Comparison of ENCODE assay signal across 8 cellular contexts in genomic region chr7:107147464-107148214, GRCh38. TPM values are rescaled to one million over a fixed set of nuclear protein-coding genes. Genes with fewer than 3 reads are reported as not detected.
DNase-seq lines count a peak whose midpoint lies in the region; ATAC-seq and TF ChIP-seq lines count a peak whose summit lies in the region.

No MANE protein-coding gene starts in this region.

- no peak overlapping the region for H2AFZ ChIP-seq in trophoblast cell (ENCODE audit: insufficient read depth, low read length, poor library complexity)

- H3K27me3 Mint-ChIP-seq in activated CD4-positive, alpha-beta T cell treated with anti-CD3 and anti-CD28 coated beads, Interleukin-2, amount 10 ng/mL, durations not matched to agents 24 days and 14 days: peaks cover 5% of the 10 kb centered on the region

- H2BK5ac ChIP-seq in trophoblast cell (ENCODE audit: low read depth, low read length, poor library complexity): no peak overlapping the region

- H2BK120ac ChIP-seq in trophoblast cell (ENCODE audit: insufficient read depth, low read length, poor library complexity): no peak overlapping the region

- H3K4ac ChIP-seq in trophoblast cell (ENCODE audit: low read depth, low read length): no peak overlapping the region

- H3K36me3 ChIP-seq in HUES6 (ENCODE audit: control insufficient read depth, insufficient read depth, low read length): no peaks in the 10 kb centered on the region
- no peaks in the 10 kb centered on the region for H3K36me3 ChIP-seq in trophoblast cell (ENCODE audit: control insufficient read depth in 1 of 2, insufficient read depth in 2 of 2, low read length in 2 of 2)

- no peak overlapping the region for H3K18ac ChIP-seq in trophoblast cell (ENCODE audit: low read length)

- H3K27ac ChIP-seq in HUES6 (ENCODE audit: low read depth, low read length) (no peak overlapping the region), trophoblast cell (ENCODE audit: low read depth, low read length) (no peak overlapping the region)

- H4K91ac ChIP-seq in trophoblast cell (ENCODE audit: low read depth, low read length): no peak overlapping the region

- H4K8ac ChIP-seq in trophoblast cell (ENCODE audit: low read depth, low read length): no peak overlapping the region

- H3K27me3 ChIP-seq in HUES6 (ENCODE audit: control insufficient read depth, insufficient read depth, low read length) (no peaks in the 10 kb centered on the region), trophoblast cell (ENCODE audit: insufficient read depth, low read length) (no peaks in the 10 kb centered on the region)

- no peak overlapping the region for H3K27ac Mint-ChIP-seq in activated CD4-positive, alpha-beta T cell treated with anti-CD3 and anti-CD28 coated beads, Interleukin-2, amount 10 ng/mL, durations not matched to agents 24 days and 14 days

- ATAC-seq in GM18498 (IDR thresholded peaks at IDR 0.05; ENCODE audit: unreplicated experiment): no peak
- no peak for ATAC-seq in GM21786 (IDR thresholded peaks at IDR 0.05; ENCODE audit: unreplicated experiment)

- H2BK12ac ChIP-seq in trophoblast cell (ENCODE audit: low read length): no peak overlapping the region

- H3K4me2 ChIP-seq in trophoblast cell (ENCODE audit: low read length): no peak overlapping the region

- TF ChIP-seq CTCF in fibroblast of villous mesenchyme (IDR thresholded peaks at IDR 0.05; ENCODE audit: insufficient read depth, low read depth, low read length): peak; percentile 70

- intact Hi-C loops in activated CD4-positive, alpha-beta T cell treated with anti-CD3 and anti-CD28 coated beads, Interleukin-2, amount 10 ng/mL, durations not matched to agents 24 days and 14 days (cut with micrococcal nuclease): loop anchor here (2.0 kb wide), 1 partner anchor 577 kb away; no protein-coding TSS in a partner anchor

- peak; percentile 33 for DNase-seq in stimulated activated CD4-positive, alpha-beta T cell treated with anti-CD3 and anti-CD28 coated beads, Interleukin-15, amount 100 ng/mL, for 24 hours
- DNase-seq in stimulated activated CD4-positive, alpha-beta T cell treated with anti-CD3 and anti-CD28 coated beads, Interleukin-12 subunit alpha, Interleukin-12 subunit beta, amount 100 ng/mL, for 4 hours: no peak
- peak; percentile 76 for DNase-seq in activated CD4-positive, alpha-beta T cell treated with anti-CD3 and anti-CD28 coated beads, Interleukin-2, amount 10 ng/mL, durations not matched to agents 24 days and 14 days
- DNase-seq in fibroblast of villous mesenchyme (ENCODE audit: low read depth): peak; percentile 44
- peak; percentile 15 to 66 for DNase-seq in trophoblast cell

- H3K4me3 ChIP-seq in HUES6 (ENCODE audit: low read depth, low read length): no peak overlapping the region
- no peak overlapping the region for H3K4me3 ChIP-seq in fibroblast of villous mesenchyme (ENCODE audit: low read depth, low read length)
- H3K4me3 ChIP-seq in trophoblast cell (ENCODE audit: low read depth, low read length): no peak overlapping the region

- no peaks in the 10 kb centered on the region for H3K9me3 Mint-ChIP-seq in activated CD4-positive, alpha-beta T cell treated with anti-CD3 and anti-CD28 coated beads, Interleukin-2, amount 10 ng/mL, durations not matched to agents 24 days and 14 days

- no peaks in the 10 kb centered on the region for H3K79me1 ChIP-seq in trophoblast cell (ENCODE audit: low read length)

- H2AK5ac ChIP-seq in trophoblast cell (ENCODE audit: low read length): no peak overlapping the region

- H3K4me1 ChIP-seq in HUES6 (ENCODE audit: control insufficient read depth, insufficient read depth, low read length) (peaks cover 12% of the 10 kb centered on the region), trophoblast cell (ENCODE audit: control insufficient read depth in 1 of 2, insufficient read depth in 2 of 2, low read length in 2 of 2) (no peaks in the 10 kb centered on the region)

- H3K36me3 Mint-ChIP-seq in activated CD4-positive, alpha-beta T cell treated with anti-CD3 and anti-CD28 coated beads, Interleukin-2, amount 10 ng/mL, durations not matched to agents 24 days and 14 days (ENCODE audit: low read depth): no peaks in the 10 kb centered on the region

- no peak overlapping the region for H4K12ac ChIP-seq in trophoblast cell (ENCODE audit: low read depth, low read length)

- peaks cover 5% of the 10 kb centered on the region for H3K4me1 Mint-ChIP-seq in activated CD4-positive, alpha-beta T cell treated with anti-CD3 and anti-CD28 coated beads, Interleukin-2, amount 10 ng/mL, durations not matched to agents 24 days and 14 days

- H3K9ac ChIP-seq in HUES6 (ENCODE audit: low read length) (peak overlapping the region; percentile 37), trophoblast cell (ENCODE audit: low read length) (no peak overlapping the region)

- H3K14ac ChIP-seq in trophoblast cell (ENCODE audit: low read length): no peak overlapping the region

- H3K4me3 Mint-ChIP-seq in activated CD4-positive, alpha-beta T cell treated with anti-CD3 and anti-CD28 coated beads, Interleukin-2, amount 10 ng/mL, durations not matched to agents 24 days and 14 days: no peak overlapping the region

- WGBS in trophoblast cell (ENCODE audit: extremely low coverage, insufficient coverage, insufficient read length): no CpG with 5 or more reads among the region's 2 CpGs

- no peak overlapping the region for H3K23ac ChIP-seq in trophoblast cell (ENCODE audit: low read length)

- no peaks in the 10 kb centered on the region for H3K79me2 ChIP-seq in trophoblast cell (ENCODE audit: control insufficient read depth, insufficient read depth, low read length, poor library complexity)

- no peaks in the 10 kb centered on the region for H3K9me3 ChIP-seq in HUES6 (ENCODE audit: control insufficient read depth, insufficient read depth, low read depth, low read length)
- no peaks in the 10 kb centered on the region for H3K9me3 ChIP-seq in trophoblast cell (ENCODE audit: insufficient read depth, low read depth, low read length)

RNA-seq across cellular contexts. Expression of gene HBP1, which starts 21.2 kb away (rescaled TPM):
- total RNA-seq in activated CD4-positive, alpha-beta T cell treated with anti-CD3 and anti-CD28 coated beads, Interleukin-2, amount 10 ng/mL, durations not matched to agents 24 days and 14 days: 11.0 and 15.1 TPM in 2 replicates
- 53.1 and 66.9 TPM in 2 replicates for total RNA-seq in fibroblast of villous mesenchyme
- polyA plus RNA-seq in trophoblast cell (2013): 57.3 and 66.9 TPM in 2 replicates
